8 cellular contexts compared by ENCODE assay signal in the genomic region with DNA sequence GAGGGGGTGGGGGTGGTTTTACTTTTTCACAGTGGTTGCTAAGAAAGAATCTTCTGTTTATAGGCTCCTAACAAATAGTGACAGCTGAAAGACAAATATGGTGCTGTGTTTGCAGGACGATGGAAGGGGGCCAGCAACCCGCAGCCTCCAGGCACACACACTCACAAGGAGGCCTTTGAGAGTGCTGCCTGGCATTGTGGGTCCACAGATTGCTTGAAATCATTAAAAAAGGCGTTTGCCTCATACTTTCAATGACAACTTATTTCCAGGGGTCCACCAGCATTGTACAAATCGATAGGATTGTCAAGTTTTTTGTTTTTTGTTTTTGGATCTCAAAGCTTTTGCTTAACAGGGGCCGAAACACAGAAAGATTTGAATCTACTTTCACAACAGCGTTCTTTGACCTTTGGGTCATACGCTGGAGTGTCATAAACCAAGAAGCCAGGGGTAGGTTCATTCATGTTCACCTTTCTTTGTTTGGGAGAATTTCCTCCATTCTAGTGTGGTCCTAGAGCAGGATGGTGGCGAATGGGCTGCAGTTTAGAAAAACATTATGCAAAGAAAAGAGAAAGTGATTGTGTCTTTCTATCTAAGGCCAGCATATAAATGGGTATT. TPM values are rescaled to one million over a fixed set of nuclear protein-coding genes. Genes with fewer than 3 reads are reported as not detected.
DNase-seq lines count a peak whose midpoint lies in the region; ATAC-seq, FAIRE-seq and TF ChIP-seq lines count a peak whose summit lies in the region.

No MANE protein-coding gene starts in this region.

- H3K4me1 ChIP-seq in ACC112 (ENCODE audit: control insufficient read depth, insufficient read depth, low read length, unreplicated experiment) (peaks cover 16% of the 10 kb centered on the region), astrocyte (ENCODE audit: insufficient read depth, low read length) (peaks cover 17% of the 10 kb centered on the region)

- no peaks in the 10 kb centered on the region for H3K9me3 ChIP-seq in astrocyte (ENCODE audit: insufficient read depth, low read depth, low read length)

- H3K36me3 Mint-ChIP-seq in astrocyte (ENCODE audit: low read depth, unreplicated experiment): no peaks in the 10 kb centered on the region
- no peaks in the 10 kb centered on the region for H3K36me3 Mint-ChIP-seq in Calu3 (ENCODE audit: insufficient read depth, unreplicated experiment)
- H3K36me3 Mint-ChIP-seq in stimulated activated naive B cell treated with anti-CD40 and anti-IgM and Interleukin-4, amounts not matched to agents 10 μg/mL and 1 μg/mL and 100 μg/mL, for 72 hours: no peaks in the 10 kb centered on the region

- FAIRE-seq in astrocyte (lab: Jason Lieb, UNC): no peak

- H3K27ac Mint-ChIP-seq in astrocyte (ENCODE audit: unreplicated experiment) (peak overlapping the region; percentile 96), Calu3 (ENCODE audit: unreplicated experiment) (no peak overlapping the region)
- H3K27ac Mint-ChIP-seq in stimulated activated naive B cell treated with anti-CD40 and anti-IgM and Interleukin-4, amounts not matched to agents 10 μg/mL and 1 μg/mL and 100 μg/mL, for 72 hours: no peak overlapping the region

- peak overlapping the region; percentile 80 for H3K9ac ChIP-seq in astrocyte (ENCODE audit: low read length)

- H3K4me3 Mint-ChIP-seq in astrocyte (ENCODE audit: unreplicated experiment): peak overlapping the region; percentile 64
- no peak overlapping the region for H3K4me3 Mint-ChIP-seq in Calu3 (ENCODE audit: low read depth, unreplicated experiment)
- H3K4me3 Mint-ChIP-seq in stimulated activated naive B cell treated with anti-CD40 and anti-IgM and Interleukin-4, amounts not matched to agents 10 μg/mL and 1 μg/mL and 100 μg/mL, for 72 hours: no peak overlapping the region

- H3K4me1 Mint-ChIP-seq in astrocyte (ENCODE audit: low read depth, unreplicated experiment) (peaks cover 28% of the 10 kb centered on the region), Calu3 (ENCODE audit: low read depth, unreplicated experiment) (peaks cover 13% of the 10 kb centered on the region)
- no peaks in the 10 kb centered on the region for H3K4me1 Mint-ChIP-seq in stimulated activated naive B cell treated with anti-CD40 and anti-IgM and Interleukin-4, amounts not matched to agents 10 μg/mL and 1 μg/mL and 100 μg/mL, for 72 hours

- ATAC-seq in GM18909 (IDR thresholded peaks at IDR 0.05; ENCODE audit: poor library complexity, unreplicated experiment): no peak
- no peak for ATAC-seq in stimulated activated naive B cell treated with anti-CD40 and anti-IgM and Interleukin-4, amounts not matched to agents 10 μg/mL and 1 μg/mL and 100 μg/mL, for 72 hours (replicated peaks)

- H3K27me3 Mint-ChIP-seq in astrocyte (ENCODE audit: low read depth, unreplicated experiment) (no peaks in the 10 kb centered on the region), Calu3 (ENCODE audit: unreplicated experiment) (no peaks in the 10 kb centered on the region)
- peaks cover 10 to 13% of the 10 kb centered on the region in 2 donors for H3K27me3 Mint-ChIP-seq in stimulated activated naive B cell treated with anti-CD40 and anti-IgM and Interleukin-4, amounts not matched to agents 10 μg/mL and 1 μg/mL and 100 μg/mL, for 72 hours

- H4K20me1 ChIP-seq in astrocyte (ENCODE audit: insufficient read depth, low read length): no peaks in the 10 kb centered on the region

- no peaks in the 10 kb centered on the region for H3K36me3 ChIP-seq in ACC112 (ENCODE audit: insufficient read depth, low read length)
- no peaks in the 10 kb centered on the region for H3K36me3 ChIP-seq in astrocyte (ENCODE audit: insufficient read depth, low read length)

- H3K4me2 ChIP-seq in astrocyte (ENCODE audit: low read length): peak overlapping the region; percentile 60

- H3K4me3 ChIP-seq in ACC112 (ENCODE audit: low read depth, low read length): no peak overlapping the region
- H3K4me3 ChIP-seq in astrocyte (ENCODE audit: insufficient read depth, low read depth, low read length): no peak overlapping the region

- H3K27me3 ChIP-seq in ACC112 (ENCODE audit: insufficient read depth, low read length): no peaks in the 10 kb centered on the region
- H3K27me3 ChIP-seq in astrocyte (ENCODE audit: insufficient read depth, low read length): no peaks in the 10 kb centered on the region

- H3K79me2 ChIP-seq in ACC112 (ENCODE audit: control insufficient read depth, insufficient read depth, low read length, unreplicated experiment) (no peaks in the 10 kb centered on the region), astrocyte (ENCODE audit: insufficient read depth, low read length) (no peaks in the 10 kb centered on the region)

- DNase-seq in astrocyte (ENCODE audit: low read depth) (peak; percentile 69), hepatic stellate cell (ENCODE audit: low spot score) (peak; percentile 42), pons (ENCODE audit: low spot score) (peak; percentile 71), NCI-H2171 treated with DMSO at 0.1 percent for 48 hours (lab: John Stamatoyannopoulos, UW) (no peak), Calu3 (no peak)
- no peak for DNase-seq in stimulated activated naive B cell treated with anti-CD40 and anti-IgM and Interleukin-4, amounts not matched to agents 10 μg/mL and 1 μg/mL and 100 μg/mL, for 72 hours

- CTCF ChIA-PET in Calu3 (lab: Charles Lee): no interaction called here

- TF ChIP-seq CTCF in astrocyte (IDR thresholded peaks at IDR 0.05; ENCODE audit: insufficient read depth, low read depth, low read length) (no peak), Calu3 (IDR thresholded peaks at IDR 0.05; ENCODE audit: unreplicated experiment) (no peak)

- no TSS peak for BruUV-seq in Calu3 (replicated peaks; lab: Mats Ljungman, UMichigan)

- H3K9me3 Mint-ChIP-seq in astrocyte (ENCODE audit: unreplicated experiment) (peaks cover 4% of the 10 kb centered on the region), Calu3 (ENCODE audit: low read depth, unreplicated experiment) (no peaks in the 10 kb centered on the region)
- peaks cover 0 to 6% of the 10 kb centered on the region in 2 donors for H3K9me3 Mint-ChIP-seq in stimulated activated naive B cell treated with anti-CD40 and anti-IgM and Interleukin-4, amounts not matched to agents 10 μg/mL and 1 μg/mL and 100 μg/mL, for 72 hours

- intact Hi-C loops in Calu3 (cut with micrococcal nuclease; ENCODE audit: unreplicated experiment): no loop called here

- H3K27ac ChIP-seq in ACC112 (ENCODE audit: low read depth, low read length) (peak overlapping the region; percentile 68), astrocyte (ENCODE audit: low read depth, low read length) (peak overlapping the region; percentile 92)

- H2AFZ ChIP-seq in ACC112 (ENCODE audit: low read length, unreplicated experiment) (peak overlapping the region; percentile 64), astrocyte (ENCODE audit: low read depth, low read length) (peak overlapping the region; percentile 43)

RNA-seq across cellular contexts. Expression of gene PDLIM3, which starts 32.6 kb away (rescaled TPM):
- total RNA-seq in astrocyte (28.5 and 30.7 TPM in 2 replicates), Calu3 (2022) (0.50 and 0.51 TPM in 2 replicates)

Comparison
In these comparisons a context has a peak if more than half of its experiments do, and no peak if none do; other contexts are left out.
1. DNase-seq: peak in astrocyte (single experiment), hepatic stellate cell (single experiment) and pons (single experiment); none in NCI-H2171 treated with DMSO at 0.1 percent for 48 hours (single experiment), Calu3 (single experiment) and stimulated activated naive B cell treated with anti-CD40 and anti-IgM and Interleukin-4, amounts not matched to agents 10 μg/mL and 1 μg/mL and 100 μg/mL, for 72 hours (single experiment).
2. RNA of gene PDLIM3, which starts 32.6 kb away (total RNA-seq): 28.5 to 30.7 TPM in astrocyte; 0.50 to 0.51 TPM in Calu3; every median in the first group is over 10 times any median in the second.